Comparison of ENCODE assay signal across 1 cellular context in the genomic region with DNA sequence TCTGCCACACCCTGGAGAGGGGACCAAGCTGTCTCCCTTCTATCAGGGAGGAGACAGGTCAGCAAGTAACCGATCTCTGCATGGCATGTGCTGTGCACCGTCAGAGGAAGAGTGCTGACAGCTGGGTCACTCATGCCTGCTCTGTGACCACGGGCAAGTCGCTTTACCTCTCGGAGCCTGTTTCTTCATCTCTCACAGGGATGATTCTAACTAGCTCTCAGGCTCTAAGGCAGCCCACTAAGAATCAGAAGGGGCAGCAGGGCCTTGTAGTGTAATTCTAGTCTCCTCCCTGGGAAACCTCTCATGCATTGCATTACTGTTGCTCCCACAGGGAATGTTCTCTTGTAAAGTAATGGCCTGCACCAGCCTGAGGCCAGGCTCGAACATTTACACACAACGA.
TF ChIP-seq lines count a peak whose summit lies in the region.

No MANE protein-coding gene starts in this region.

TF ChIP-seq in HepG2, 621 proteins besides CTCF, POLR2A, EP300 and RAD21 (continued from another document):
- TF ChIP-seq ZNF773 (CRISPR knock-in tag; IDR thresholded peaks at IDR 0.05; ENCODE audit: borderline replicate concordance) (no peak), GPN1 (CRISPR knock-in tag; IDR thresholded peaks at IDR 0.05; ENCODE audit: borderline replicate concordance) (no peak), ZNF335 (CRISPR knock-in tag; IDR thresholded peaks at IDR 0.05) (no peak), ZFP1 (CRISPR knock-in tag; IDR thresholded peaks at IDR 0.05) (no peak)
- TF ChIP-seq, protein P1, sequence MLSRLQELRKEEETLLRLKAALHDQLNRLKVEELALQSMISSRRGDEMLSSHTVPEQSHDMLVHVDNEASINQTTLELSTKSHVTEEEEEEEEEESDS (CRISPR knock-in tag; IDR thresholded peaks at IDR 0.05; ENCODE audit: borderline replicate concordance) = no peak
